Comparison of ENCODE assay signal across 9 cellular contexts in genomic region chr16:4253012-4253393, GRCh38. TPM values are rescaled to one million over a fixed set of nuclear protein-coding genes. Genes with fewer than 3 reads are reported as not detected.
DNase-seq lines count a peak whose midpoint lies in the region; ATAC-seq and TF ChIP-seq lines count a peak whose summit lies in the region.
"Not testable (repeated sequence)": the region's sequence is repeated elsewhere in the genome, so short reads cannot be mapped to it uniquely, and the experiment has no call there.
"Had no signal": no experiment of that assay in that cellular context is flagged by ENCODE, and none has a peak within 500 bp of the region (broad histone marks: within the 10 kb centered on the region; RNA-seq: fewer than 3 reads in every experiment).

No MANE protein-coding gene starts in this region.

- H3K4me3 ChIP-seq in AG10803 (ENCODE audit: low read length) = peak overlapping the region; percentile 71
- peak overlapping the region; percentile 69 for H3K4me3 ChIP-seq in SU-DHL-6 (ENCODE audit: insufficient read depth, low read length, poor library complexity, severe bottlenecking)
- H3K4me3 ChIP-seq in adipocyte (ENCODE audit: low read length) = peak overlapping the region; percentile 88
- not testable (repeated sequence) for H3K4me3 ChIP-seq in endocrine pancreas (ENCODE audit: control insufficient read depth, insufficient read depth, low read length)
- peak overlapping the region; percentile 77; the same call in 1 of the 2 replicates for H3K4me3 ChIP-seq in iPS-18c (ENCODE audit: insufficient read depth, low read depth, low read length)

- not testable (repeated sequence) for H3K79me2 ChIP-seq in SU-DHL-6 (ENCODE audit: insufficient read depth, low read length)

- DNase-seq in AG10803 (ENCODE audit: low read depth); HFFc6; adipocyte (ENCODE audit: low read depth); natural killer cell treated with Interleukin-12 subunit alpha and Interleukin-12 subunit beta and Interleukin-15 and Interleukin-18, amount 100 ng/mL, for 72 hours (ENCODE audit: low spot score); stimulated activated effector memory CD8-positive, alpha-beta T cell treated with anti-CD3 and anti-CD28 coated beads, Interleukin-12 subunit alpha, Interleukin-12 subunit beta, amount 100 ng/mL, for 72 hours (ENCODE audit: low spot score in 2 of 2): not testable (repeated sequence)

- H4K20me1 ChIP-seq in SU-DHL-6 (ENCODE audit: low read depth, low read length) = not testable (repeated sequence)

- peak overlapping the region; percentile 22 for H2AFZ ChIP-seq in SU-DHL-6 (ENCODE audit: low read depth, low read length, severe bottlenecking)

- peaks cover 23% of the 10 kb centered on the region; the same call in 1 of the 2 replicates for H3K4me1 Mint-ChIP-seq in HFFc6 (ENCODE audit: low read depth)
- not testable (repeated sequence) for H3K4me1 Mint-ChIP-seq in natural killer cell treated with Interleukin-12 subunit alpha and Interleukin-12 subunit beta and Interleukin-15 and Interleukin-18, amount 100 ng/mL, for 72 hours (ENCODE audit: low read depth in 2 of 2)
- peaks cover 11% of the 10 kb centered on the region for H3K4me1 Mint-ChIP-seq in stimulated activated effector memory CD8-positive, alpha-beta T cell treated with anti-CD3 and anti-CD28 coated beads, Interleukin-12 subunit alpha, Interleukin-12 subunit beta, amount 100 ng/mL, for 72 hours

- H3K4me2 ChIP-seq in SU-DHL-6 (ENCODE audit: low read depth, low read length, poor library complexity, severe bottlenecking) = peak overlapping the region; percentile 47

- not testable (repeated sequence) for H3K9me3 ChIP-seq in SU-DHL-6 (ENCODE audit: insufficient read depth, low read length); adipocyte (ENCODE audit: control insufficient read depth, low read length); endocrine pancreas (ENCODE audit: control insufficient read depth, low read length); iPS-18c (ENCODE audit: control insufficient read depth, insufficient read depth, low read length)

- not testable (repeated sequence) for H3K36me3 Mint-ChIP-seq in HFFc6 (ENCODE audit: low read depth); natural killer cell treated with Interleukin-12 subunit alpha and Interleukin-12 subunit beta and Interleukin-15 and Interleukin-18, amount 100 ng/mL, for 72 hours
- H3K36me3 Mint-ChIP-seq in stimulated activated effector memory CD8-positive, alpha-beta T cell treated with anti-CD3 and anti-CD28 coated beads, Interleukin-12 subunit alpha, Interleukin-12 subunit beta, amount 100 ng/mL, for 72 hours = peaks cover 13% of the 10 kb centered on the region

- peak overlapping the region; percentile 96 for H3K27ac Mint-ChIP-seq in HFFc6
- H3K27ac Mint-ChIP-seq in natural killer cell treated with Interleukin-12 subunit alpha and Interleukin-12 subunit beta and Interleukin-15 and Interleukin-18, amount 100 ng/mL, for 72 hours = peak overlapping the region; percentile 81 to 93
- H3K27ac Mint-ChIP-seq in stimulated activated effector memory CD8-positive, alpha-beta T cell treated with anti-CD3 and anti-CD28 coated beads, Interleukin-12 subunit alpha, Interleukin-12 subunit beta, amount 100 ng/mL, for 72 hours = peak overlapping the region; percentile 96

- not testable (repeated sequence) for H3K27me3 Mint-ChIP-seq in HFFc6 (ENCODE audit: insufficient read depth); natural killer cell treated with Interleukin-12 subunit alpha and Interleukin-12 subunit beta and Interleukin-15 and Interleukin-18, amount 100 ng/mL, for 72 hours

- H3K9ac ChIP-seq in SU-DHL-6 (ENCODE audit: low read length) = peak overlapping the region; percentile 75
- peak overlapping the region; percentile 91 for H3K9ac ChIP-seq in adipocyte (ENCODE audit: low read length)
- H3K9ac ChIP-seq in endocrine pancreas (ENCODE audit: control insufficient read depth, insufficient read depth, low read length) = peak overlapping the region; percentile 80

- H3K27ac ChIP-seq in SU-DHL-6 (ENCODE audit: low read depth, low read length) = not testable (repeated sequence)

- H3F3A ChIP-seq in SU-DHL-6 (ENCODE audit: insufficient read depth) = not testable (repeated sequence)

- H3K9me3 Mint-ChIP-seq in HFFc6; natural killer cell treated with Interleukin-12 subunit alpha and Interleukin-12 subunit beta and Interleukin-15 and Interleukin-18, amount 100 ng/mL, for 72 hours; stimulated activated effector memory CD8-positive, alpha-beta T cell treated with anti-CD3 and anti-CD28 coated beads, Interleukin-12 subunit alpha, Interleukin-12 subunit beta, amount 100 ng/mL, for 72 hours: not testable (repeated sequence)

- peak overlapping the region; percentile 96 for H3K4me3 Mint-ChIP-seq in HFFc6
- H3K4me3 Mint-ChIP-seq in natural killer cell treated with Interleukin-12 subunit alpha and Interleukin-12 subunit beta and Interleukin-15 and Interleukin-18, amount 100 ng/mL, for 72 hours = peak overlapping the region; percentile 92
- H3K4me3 Mint-ChIP-seq in stimulated activated effector memory CD8-positive, alpha-beta T cell treated with anti-CD3 and anti-CD28 coated beads, Interleukin-12 subunit alpha, Interleukin-12 subunit beta, amount 100 ng/mL, for 72 hours = peak overlapping the region; percentile 93

- not testable (repeated sequence) for H3K27me3 ChIP-seq in SU-DHL-6 (ENCODE audit: low read length); adipocyte (replicated peaks; ENCODE audit: control insufficient read depth, insufficient read depth, low read length); endocrine pancreas (ENCODE audit: control insufficient read depth, insufficient read depth, low read length)

- not testable (repeated sequence) for H3K36me3 ChIP-seq in SU-DHL-6 (ENCODE audit: low read length); adipocyte (ENCODE audit: control insufficient read depth, insufficient read depth, low read length, severe bottlenecking); endocrine pancreas (ENCODE audit: control insufficient read depth, insufficient read depth, low read length)

- not testable (repeated sequence) for TF ChIP-seq CTCF in AG10803 (conservative IDR thresholded peaks at IDR 0.05; ENCODE audit: low read length); HFFc6 (IDR thresholded peaks at IDR 0.05); SU-DHL-6 (IDR thresholded peaks at IDR 0.05; ENCODE audit: insufficient read depth, low read length, poor library complexity, severe bottlenecking)

- not testable (repeated sequence) for H3K4me1 ChIP-seq in adipocyte (ENCODE audit: control insufficient read depth, insufficient read depth, low read length); endocrine pancreas (ENCODE audit: control insufficient read depth, insufficient read depth, low read length)

- H3K9me2 ChIP-seq in SU-DHL-6 (replicated peaks; ENCODE audit: insufficient read depth, low read length) = not testable (repeated sequence)

- not testable (repeated sequence) for ATAC-seq in natural killer cell treated with Interleukin-12 subunit alpha and Interleukin-12 subunit beta and Interleukin-15 and Interleukin-18, amount 100 ng/mL, for 72 hours; stimulated activated effector memory CD8-positive, alpha-beta T cell treated with anti-CD3 and anti-CD28 coated beads, Interleukin-12 subunit alpha, Interleukin-12 subunit beta, amount 100 ng/mL, for 72 hours

RNA-seq across cellular contexts. Expression of gene SRL, which starts 11.1 kb away (rescaled TPM):
- total RNA-seq in HFFc6 (2021; fragmentation: NEBNext Ultra II Directional; extraction: Animal tissue kit (Norgen Biotek cat#: 25700)) = not detected
- total RNA-seq in natural killer cell treated with Interleukin-12 subunit alpha and Interleukin-12 subunit beta and Interleukin-15 and Interleukin-18, amount 100 ng/mL, for 72 hours = not detected
- total RNA-seq: NCI-H460 had no signal

RNA-seq across cellular contexts. Expression of gene TFAP4, which starts 19.8 kb away (rescaled TPM):
- total RNA-seq in HFFc6 (2021; fragmentation: NEBNext Ultra II Directional; extraction: Animal tissue kit (Norgen Biotek cat#: 25700)) = 10 to 100 TPM in 3 of 6 experiments, 1 to 10 TPM in 3; 8.3 to 11.7 (median 10.1) TPM
- 10 to 100 TPM; 10.8 to 46.2 TPM for total RNA-seq in natural killer cell treated with Interleukin-12 subunit alpha and Interleukin-12 subunit beta and Interleukin-15 and Interleukin-18, amount 100 ng/mL, for 72 hours
